ENCODE assay signal across 8 cellular contexts in genomic region chr13:29595380-29596063, GRCh38. TPM values are rescaled to one million over a fixed set of nuclear protein-coding genes. Genes with fewer than 3 reads are reported as not detected.
DNase-seq lines count a peak whose midpoint lies in the region; ATAC-seq and TF ChIP-seq lines count a peak whose summit lies in the region.

TSS of gene SLC7A1 (minus strand) at chr13:29595688. CDS start at chr13:29536188, 59,500 bp downstream.

- peak within 1 kb of the TSS; percentile 93 for H3K4me2 ChIP-seq in DND-41 (ENCODE audit: insufficient read depth, low read length)

- H4K20me1 ChIP-seq in DND-41 (ENCODE audit: insufficient read depth, low read length): peaks cover 36% of the 10 kb centered on the region

- H3K27me3 Mint-ChIP-seq in naive thymus-derived CD8-positive, alpha-beta T cell: peaks cover 0 to 4% (median 0%) of the 10 kb centered on the region in 5 donors

- ATAC-seq in DND-41 (ENCODE audit: insufficient read depth, low read depth) (peak; percentile 88), GM21723 (IDR thresholded peaks at IDR 0.05; ENCODE audit: unreplicated experiment) (peak; percentile 89)
- ATAC-seq in naive thymus-derived CD8-positive, alpha-beta T cell: peak; percentile 88 to 89

- H3K79me2 ChIP-seq in DND-41 (ENCODE audit: insufficient read depth, low read length): peaks cover 53% of the 10 kb centered on the region

- H3K9me3 ChIP-seq in DND-41 (ENCODE audit: insufficient read depth, low read length, severe bottlenecking): no peaks in the 10 kb centered on the region

- peaks cover 47% of the 10 kb centered on the region for H3K4me1 ChIP-seq in DND-41 (ENCODE audit: insufficient read depth, low read length)

- peak; percentile 9 for TF ChIP-seq CTCF in DND-41 (IDR thresholded peaks at IDR 0.05; ENCODE audit: borderline replicate concordance, extremely low read depth, low read length, poor library complexity, severe bottlenecking)

- POLR2A ChIA-PET in naive thymus-derived CD8-positive, alpha-beta T cell (lab: Charles Lee): interaction anchor here (1.1 to 1.5 kb wide), 4 partner anchors 9 to 1022 kb away, joined by 3 to 10 read pairs (median 4); partner anchors contain the start of genes UBL3 and USPL1

- in situ Hi-C loops in KBM-7 (cut with MboI; ENCODE audit: low pct_unique_long_range_greater_than_20kb, low sequenced_read_pairs): no loop called here

- peak within 1 kb of the TSS; percentile 79 to 82 for H3K4me3 ChIP-seq in DND-41 (ENCODE audit: low read depth in 1 of 2, low read length in 2 of 2)

- DNase-seq in DND-41 (peak; percentile 87), KBM-7 (peak; percentile 83), RPMI7951 (ENCODE audit: low read depth) (peak; percentile 88), fibroblast of peridontal ligament (ENCODE audit: extremely low read depth) (peak; percentile 62)
- peak; percentile 53 to 81 for DNase-seq in activated T-helper 1 cell treated with anti-CD3 and anti-CD28 coated beads, Interleukin-2, amount 50 U/mL, for 16 hours (ENCODE audit: low read depth in 1 of 2, low spot score in 1 of 2)
- DNase-seq in naive thymus-derived CD8-positive, alpha-beta T cell: peak; percentile 69 to 87 (median 84)
- DNase-seq in stimulated activated naive CD4-positive, alpha-beta T cell (lab: John Stamatoyannopoulos, UW): peak; percentile 67 to 85 (median 77)

- peak within 1 kb of the TSS; percentile 82 to 93 (median 90) for H3K4me3 Mint-ChIP-seq in naive thymus-derived CD8-positive, alpha-beta T cell

- H3K36me3 Mint-ChIP-seq in naive thymus-derived CD8-positive, alpha-beta T cell: no peaks in the 10 kb centered on the region

- peak within 1 kb of the TSS; percentile 43 to 96 (median 92) for H3K27ac Mint-ChIP-seq in naive thymus-derived CD8-positive, alpha-beta T cell

- peak within 1 kb of the TSS; percentile 99 for H3K9ac ChIP-seq in DND-41 (ENCODE audit: low read depth, low read length)

- H3K4me1 Mint-ChIP-seq in naive thymus-derived CD8-positive, alpha-beta T cell: peaks cover 18 to 47% (median 37%) of the 10 kb centered on the region in 4 donors

- peaks cover 35% of the 10 kb centered on the region for H3K36me3 ChIP-seq in DND-41 (ENCODE audit: insufficient read depth, low read length)

- no peaks in the 10 kb centered on the region for H3K9me3 Mint-ChIP-seq in naive thymus-derived CD8-positive, alpha-beta T cell

- peak within 1 kb of the TSS; percentile 93 for H3K27ac ChIP-seq in DND-41 (ENCODE audit: low read length)

- H2AFZ ChIP-seq in DND-41 (ENCODE audit: low read depth, low read length): peak within 1 kb of the TSS; percentile 91

- H3K27me3 ChIP-seq in DND-41 (ENCODE audit: insufficient read depth, low read length, poor library complexity): no peaks in the 10 kb centered on the region

RNA-seq across cellular contexts. Expression of gene SLC7A1, which starts in this region (rescaled TPM):
- 11.1 and 12.6 TPM in 2 replicates for total RNA-seq in RPMI7951 (2014; rRNA removed; shearing (Covaris generic))
- 10 to 100 TPM; 41.6 to 51.1 TPM for total RNA-seq in naive thymus-derived CD8-positive, alpha-beta T cell
- 1 to 10 TPM; 2.0 to 5.3 (median 2.9) TPM for polyA plus RNA-seq in naive thymus-derived CD8-positive, alpha-beta T cell

Comparison
In these comparisons a context has a peak if more than half of its experiments do, and no peak if none do; other contexts are left out.
1. Peak in every context shown above with its lines: DNase-seq, ATAC-seq, H3K4me3 ChIP-seq and H3K27ac ChIP-seq.